17 cellular contexts compared by ENCODE assay signal in genomic region chr2:100704156-100704555, GRCh38.
DNase-seq lines count a peak whose midpoint lies in the region; ATAC-seq and TF ChIP-seq lines count a peak whose summit lies in the region.
"Had no signal": no experiment of that assay in that cellular context is flagged by ENCODE, and none has a peak within 500 bp of the region (broad histone marks: within the 10 kb centered on the region; RNA-seq: fewer than 3 reads in every experiment).

No MANE protein-coding gene starts in this region.

- no peaks in the 10 kb centered on the region for H3K4me1 ChIP-seq in endodermal cell (ENCODE audit: control insufficient read depth, insufficient read depth, low read length)
- no peaks in the 10 kb centered on the region for H3K4me1 ChIP-seq in neuronal stem cell (ENCODE audit: control insufficient read depth in 2 of 2, insufficient read depth in 1 of 2, low read depth in 1 of 2, low read length in 2 of 2)
- H3K4me1 ChIP-seq in PC-3 (ENCODE audit: insufficient read depth, low read length) = no peaks in the 10 kb centered on the region

- H2AFZ ChIP-seq in neuronal stem cell (ENCODE audit: low read length) (no peak overlapping the region), PC-3 (ENCODE audit: low read length) (no peak overlapping the region)

- no peak overlapping the region for H4K91ac ChIP-seq in neuronal stem cell (ENCODE audit: low read depth, low read length, poor library complexity)

- H3K4me3 ChIP-seq in endodermal cell (ENCODE audit: low read length) (no peak overlapping the region), neuronal stem cell (ENCODE audit: low read length in 2 of 2) (no peak overlapping the region), PC-3 (ENCODE audit: low read length) (no peak overlapping the region)

- no peak overlapping the region for H2BK12ac ChIP-seq in neuronal stem cell (ENCODE audit: low read length)

- H3K79me2 ChIP-seq in PC-3 (ENCODE audit: low read length) = no peaks in the 10 kb centered on the region

- H3K18ac ChIP-seq in neuronal stem cell (ENCODE audit: low read length) = no peak overlapping the region

- H3K9me3 ChIP-seq in endodermal cell (ENCODE audit: control insufficient read depth, low read length) (no peaks in the 10 kb centered on the region), neuronal stem cell (replicated peaks in 1 of 2; ENCODE audit: control insufficient read depth in 2 of 2, insufficient read depth in 1 of 2, low read depth in 1 of 2, low read length in 2 of 2) (no peaks in the 10 kb centered on the region), PC-3 (ENCODE audit: low read length) (no peaks in the 10 kb centered on the region)

- H2AK5ac ChIP-seq in neuronal stem cell (ENCODE audit: low read depth, low read length) = no peak overlapping the region

- H3K14ac ChIP-seq in neuronal stem cell (ENCODE audit: low read length) = no peak overlapping the region

- H3K27ac ChIP-seq in RWPE1 (peak overlapping the region; percentile 60), endodermal cell (ENCODE audit: low read depth, low read length) (no peak overlapping the region), neuronal stem cell (replicated peaks; ENCODE audit: low read length) (no peak overlapping the region), PC-3 (ENCODE audit: low read length) (no peak overlapping the region)

- no peaks in the 10 kb centered on the region for H3K36me3 Mint-ChIP-seq in endodermal cell (ENCODE audit: low read depth)
- H3K36me3 Mint-ChIP-seq: CD4-positive, alpha-beta memory T cell had no signal

- POLR2A ChIA-PET in RWPE1 (lab: Yijun Ruan, JAX; ENCODE audit: low non-redundant PET) (no interaction called here), PC-3 (lab: Charles Lee; ENCODE audit: unreplicated experiment) (no interaction called here)

- intact Hi-C loops in PC-3 (cut with micrococcal nuclease) = no loop called here

- H3K23ac ChIP-seq in neuronal stem cell (ENCODE audit: low read depth, low read length, poor library complexity) = no peak overlapping the region

- H3F3A ChIP-seq in PC-3 (ENCODE audit: low read length, unreplicated experiment) = no peaks in the 10 kb centered on the region

- no peaks in the 10 kb centered on the region for H3K36me3 ChIP-seq in endodermal cell (ENCODE audit: control insufficient read depth, insufficient read depth, low read length)
- no peaks in the 10 kb centered on the region for H3K36me3 ChIP-seq in neuronal stem cell (replicated peaks in 1 of 2; ENCODE audit: control insufficient read depth in 2 of 2, insufficient read depth in 2 of 2, low read length in 2 of 2)
- no peaks in the 10 kb centered on the region for H3K36me3 ChIP-seq in PC-3 (ENCODE audit: low read depth, low read length)

- no peaks in the 10 kb centered on the region for H3K27me3 Mint-ChIP-seq in endodermal cell (ENCODE audit: insufficient read depth)

- WGBS in endodermal cell (ENCODE audit: insufficient coverage in 1 of 2, insufficient read length in 1 of 2), 2 experiments = 89 to 100% methylated on average over 6 to 7 of the region's 7 CpGs
- WGBS in neuronal stem cell (ENCODE audit: extremely low coverage in 2 of 2, insufficient read length in 2 of 2, insufficient replicate concordance in 1 of 2), 2 donors = no CpG with 5 or more reads among the region's 7 CpGs

- CTCF ChIA-PET in RWPE1 (lab: Yijun Ruan, JAX) (no interaction called here), PC-3 (lab: Charles Lee) (no interaction called here)

- no peak overlapping the region for H2BK120ac ChIP-seq in neuronal stem cell (ENCODE audit: low read depth, low read length)

- H3K4me1 Mint-ChIP-seq in endodermal cell = no peaks in the 10 kb centered on the region
- H3K4me1 Mint-ChIP-seq: B cell had no signal

- H2BK15ac ChIP-seq in neuronal stem cell (ENCODE audit: low read length) = no peak overlapping the region

- no peak overlapping the region for H3K4ac ChIP-seq in neuronal stem cell (ENCODE audit: low read length)

- H4K20me1 ChIP-seq in PC-3 (ENCODE audit: low read length) = no peaks in the 10 kb centered on the region

- no peaks in the 10 kb centered on the region for H3K27me3 ChIP-seq in endodermal cell (ENCODE audit: control insufficient read depth, insufficient read depth, low read length, poor library complexity, severe bottlenecking)
- H3K27me3 ChIP-seq in neuronal stem cell (ENCODE audit: control insufficient read depth in 3 of 3, insufficient read depth in 3 of 3, low read depth in 1 of 3, low read length in 3 of 3) = no peaks in the 10 kb centered on the region
- no peaks in the 10 kb centered on the region for H3K27me3 ChIP-seq in PC-3 (ENCODE audit: low read length)

- DNase-seq in AG20443 (ENCODE audit: low spot score) (peak; percentile 4), RWPE1 (ENCODE audit: low spot score) (no peak), endodermal cell (peak; percentile 22), neuronal stem cell (ENCODE audit: low spot score) (no peak), mucosa of gallbladder (ENCODE audit: low spot score) (no peak), PC-3 (no peak), NCI-H2029 treated with DMSO at 0.1 percent for 48 hours (lab: John Stamatoyannopoulos, UW) (no peak)
- DNase-seq: ACHN; C1 segment of cervical spinal cord; CD4-positive, alpha-beta memory T cell; DMS153; DMS79 treated with DMSO at 0.1 percent for 48 hours; EL; GOT3; H9 had no signal

- no peak overlapping the region for H4K8ac ChIP-seq in neuronal stem cell (ENCODE audit: low read depth, low read length)

- H3K79me1 ChIP-seq in neuronal stem cell (ENCODE audit: low read depth, low read length) = no peaks in the 10 kb centered on the region

- no peak overlapping the region for H3K9ac ChIP-seq in endodermal cell (ENCODE audit: extremely low read depth, low read length, poor library complexity, severe bottlenecking)
- H3K9ac ChIP-seq in neuronal stem cell (ENCODE audit: low read depth, low read length, poor library complexity) = peak overlapping the region; percentile 15
- no peak overlapping the region for H3K9ac ChIP-seq in PC-3 (ENCODE audit: low read length)

- H3K27ac Mint-ChIP-seq in endodermal cell = no peak overlapping the region
- H3K27ac Mint-ChIP-seq: B cell had no signal

- no peaks in the 10 kb centered on the region for H3K9me2 ChIP-seq in PC-3 (replicated peaks; ENCODE audit: low read length)

- ATAC-seq in HG02610 (IDR thresholded peaks at IDR 0.05; ENCODE audit: unreplicated experiment) (no peak), PC-3 (no peak)

- no TSS peak for BruUV-seq in PC-3 (replicated peaks; lab: Mats Ljungman, UMichigan)

- no peak overlapping the region for H3K4me2 ChIP-seq in neuronal stem cell (ENCODE audit: insufficient read depth, low read length, poor library complexity, severe bottlenecking)
- no peak overlapping the region for H3K4me2 ChIP-seq in PC-3 (ENCODE audit: low read length)

- no peak for TF ChIP-seq CTCF in RWPE1 (conservative IDR thresholded peaks at IDR 0.05; ENCODE audit: low read depth)
- TF ChIP-seq CTCF in endodermal cell (conservative IDR thresholded peaks at IDR 0.05) = no peak
- no peak for TF ChIP-seq CTCF in PC-3 (conservative IDR thresholded peaks at IDR 0.05; ENCODE audit: low read depth, low read length)

- no peak overlapping the region for H3K4me3 Mint-ChIP-seq in endodermal cell
- H3K4me3 Mint-ChIP-seq: B cell; CD4-positive, alpha-beta memory T cell; H9 had no signal

- H2BK5ac ChIP-seq in neuronal stem cell (ENCODE audit: low read length) = no peak overlapping the region

- peaks cover 4% of the 10 kb centered on the region for H3K9me3 Mint-ChIP-seq in endodermal cell

Comparison
In these comparisons a context has a peak if more than half of its experiments do, and no peak if none do; other contexts are left out.
1. DNase-seq: peak in AG20443 (single experiment) and endodermal cell (single experiment); none in RWPE1 (single experiment), neuronal stem cell (single experiment), mucosa of gallbladder (single experiment), PC-3 (single experiment) and NCI-H2029 treated with DMSO at 0.1 percent for 48 hours (single experiment).